Comparison of ENCODE assay signal across 8 cellular contexts in the genomic region with DNA sequence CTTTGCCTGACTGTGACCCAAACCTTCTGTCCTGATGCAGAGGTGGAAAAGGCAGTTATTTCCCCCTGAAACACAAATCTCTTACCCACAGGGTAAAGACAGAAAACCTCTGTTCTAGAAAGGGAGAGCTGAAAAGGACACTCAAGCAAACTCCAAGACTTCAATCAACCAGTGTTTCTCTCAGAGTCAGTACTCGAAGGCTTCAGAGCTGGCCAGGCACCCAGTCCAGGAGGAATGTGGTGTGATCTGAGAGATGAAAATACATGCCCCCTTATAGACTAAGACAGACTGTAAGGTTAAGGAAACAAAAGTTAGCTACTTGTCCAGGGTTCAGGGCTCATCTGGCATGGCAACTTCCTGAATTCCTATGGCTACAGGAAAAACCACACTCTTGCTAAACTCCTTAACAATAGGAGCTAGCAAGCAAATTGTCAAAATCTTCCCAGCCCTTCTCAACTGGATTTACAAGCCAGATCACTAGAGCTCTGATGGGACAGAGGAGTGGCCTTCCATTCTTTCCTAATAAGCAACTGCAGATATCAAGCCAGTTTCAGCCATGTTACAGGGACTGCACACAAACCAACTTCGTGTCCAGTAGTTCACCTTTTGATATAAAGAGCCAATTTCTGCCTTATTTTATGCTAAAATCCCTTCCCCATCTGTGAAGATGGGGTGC.
DNase-seq lines count a peak whose midpoint lies in the region; ATAC-seq, FAIRE-seq and TF ChIP-seq lines count a peak whose summit lies in the region.
"Not testable (repeated sequence)": the region's sequence is repeated elsewhere in the genome, so short reads cannot be mapped to it uniquely, and the experiment has no call there.

No MANE protein-coding gene starts in this region.

- not testable (repeated sequence) for H3K4me3 ChIP-seq in GM12878; mesodermal cell (ENCODE audit: extremely low read depth, insufficient read depth, low read length, poor library complexity, severe bottlenecking); smooth muscle cell

- intact Hi-C loops in GM12878 (cut with micrococcal nuclease; ENCODE audit: unreplicated experiment), result not testable (repeated sequence)

- not testable (repeated sequence) for H3K9me3 Mint-ChIP-seq in T-cell; activated T-cell treated with anti-CD3 and anti-CD28 coated beads, Interleukin-2, amount 50 U/mL, for 4 hours

- peak overlapping the region; percentile 13; the same call in 1 of the 2 replicates for H3K27ac ChIP-seq in C4-2B
- H3K27ac ChIP-seq in KOPT-K1 (ENCODE audit: low read depth, low read length, poor library complexity, severe bottlenecking), result peak overlapping the region; percentile 44
- not testable (repeated sequence) for H3K27ac ChIP-seq in GM12878 (ENCODE audit: control insufficient read depth, insufficient read depth)
- H3K27ac ChIP-seq in epithelial cell of prostate, result peak overlapping the region; percentile 60
- H3K27ac ChIP-seq in mesodermal cell (ENCODE audit: low read depth, low read length, severe bottlenecking), result peak overlapping the region; percentile 29
- H3K27ac ChIP-seq in smooth muscle cell (ENCODE audit: low read depth), result peak overlapping the region; percentile 16

- not testable (repeated sequence) for BruUV-seq in GM12878 (replicated peaks; lab: Mats Ljungman, UMichigan)

- H3K4me3 Mint-ChIP-seq in T-cell, result peak overlapping the region; percentile 71 to 78 (median 72)
- H3K4me3 Mint-ChIP-seq in activated T-cell treated with anti-CD3 and anti-CD28 coated beads, Interleukin-2, amount 50 U/mL, for 4 hours, result peak overlapping the region; percentile 67

- POLR2A ChIA-PET in T-cell (lab: Charles Lee), result interaction anchor here (0.5 to 1.8 kb wide), 4 partner anchors 16 to 30 kb away, joined by 3 to 5 read pairs (median 4); no protein-coding TSS in a partner anchor
- POLR2A ChIA-PET in GM12878 (lab: Charles Lee), result interaction anchor here (1.4 kb wide), 1 partner anchor 8 kb away, joined by 3 read pairs; no protein-coding TSS in a partner anchor

- TF ChIP-seq EP300 in GM12878 (IDR thresholded peaks at IDR 0.05; ENCODE audit: borderline replicate concordance in 1 of 2, control insufficient read depth in 1 of 2, low read depth in 2 of 2, low read length in 2 of 2), result not testable (repeated sequence)

- WGBS in GM12878 (ENCODE audit: insufficient coverage, insufficient replicate concordance, low lambda C conversion rate, missing lambda C conversion rate), result 43% methylated on average over 2 of the region's 2 CpGs
- 100% methylated on average over 1 of the region's 2 CpGs for WGBS in mesodermal cell (ENCODE audit: insufficient coverage in 2 of 2), 2 experiments
- 88% methylated on average over 2 of the region's 2 CpGs for WGBS in smooth muscle cell (ENCODE audit: low lambda C conversion rate)

- not testable (repeated sequence) for H3K4me1 ChIP-seq in GM12878 (ENCODE audit: control insufficient read depth, insufficient read depth, low read length); smooth muscle cell (ENCODE audit: low read depth)
- peaks cover 11% of the 10 kb centered on the region for H3K4me1 ChIP-seq in mesodermal cell (ENCODE audit: control insufficient read depth, insufficient read depth, low read length, poor library complexity, severe bottlenecking)

- not testable (repeated sequence) for H3F3A ChIP-seq in smooth muscle cell (ENCODE audit: low read depth)

- TF ChIP-seq RAD21 in GM12878 (IDR thresholded peaks at IDR 0.05; ENCODE audit: insufficient read depth, low read depth, low read length), result not testable (repeated sequence)

- not testable (repeated sequence) for H3K36me3 ChIP-seq in KOPT-K1 (ENCODE audit: insufficient read depth, low read length); GM12878 (ENCODE audit: control insufficient read depth in 2 of 2, insufficient read depth in 2 of 2, low read length in 1 of 2); mesodermal cell (ENCODE audit: control insufficient read depth, insufficient read depth, low read length); smooth muscle cell (ENCODE audit: low read depth)

- H3K9me3 ChIP-seq in KOPT-K1 (ENCODE audit: insufficient read depth, low read length, poor library complexity, severe bottlenecking); GM12878 (replicated peaks; ENCODE audit: control insufficient read depth, insufficient read depth, low read length); mesodermal cell (ENCODE audit: control insufficient read depth, low read length); smooth muscle cell (replicated peaks; ENCODE audit: low read depth): not testable (repeated sequence)

- not testable (repeated sequence) for H3K27me3 ChIP-seq in GM12878 (replicated peaks in 1 of 2; ENCODE audit: control insufficient read depth in 2 of 2, insufficient read depth in 2 of 2, low read length in 1 of 2); smooth muscle cell (ENCODE audit: low read depth)

- H3K36me3 Mint-ChIP-seq in T-cell; activated T-cell treated with anti-CD3 and anti-CD28 coated beads, Interleukin-2, amount 50 U/mL, for 4 hours (ENCODE audit: insufficient read depth): not testable (repeated sequence)

- TF ChIP-seq CTCF in C4-2B (conservative IDR thresholded peaks at IDR 0.05); GM12878 (IDR thresholded peaks at IDR 0.05 in 2 of 3, conservative IDR thresholded peaks at IDR 0.05 in 1 of 3; ENCODE audit: control insufficient read depth in 2 of 3, extremely low read depth in 1 of 3, insufficient read depth in 1 of 3, low read depth in 3 of 3, low read length in 3 of 3); smooth muscle cell (IDR thresholded peaks at IDR 0.05; ENCODE audit: borderline replicate concordance, insufficient read depth, poor library complexity, severe bottlenecking): not testable (repeated sequence)

- H3K4me2 ChIP-seq in GM12878 (ENCODE audit: control insufficient read depth, insufficient read depth); smooth muscle cell: not testable (repeated sequence)

- not testable (repeated sequence) for H3K9ac ChIP-seq in GM12878 (ENCODE audit: control insufficient read depth, insufficient read depth, low read length); smooth muscle cell (ENCODE audit: low read depth)

- DNase-seq in T-cell, result peak in 1 of 34 experiments; percentile 14
- DNase-seq in activated T-cell treated with anti-CD3 and anti-CD28 coated beads, Interleukin-2, amount 50 U/mL, for 4 hours; GM12878 (ENCODE audit: low read depth, low spot score); epithelial cell of prostate (ENCODE audit: low read depth, low spot score); smooth muscle cell (lab: John Stamatoyannopoulos, UW; ENCODE audit: unreplicated experiment): not testable (repeated sequence)

- H4K20me1 ChIP-seq in GM12878 (ENCODE audit: control insufficient read depth, insufficient read depth); smooth muscle cell (ENCODE audit: low read depth): not testable (repeated sequence)

- SMC1A ChIA-PET in GM12878 (lab: Charles Lee; ENCODE audit: uncharacterized antibody, unreplicated experiment), result interaction anchor here (1.1 kb wide), 1 partner anchor 13 kb away, joined by 3 read pairs; no protein-coding TSS in a partner anchor

- H3K27me3 Mint-ChIP-seq in T-cell; activated T-cell treated with anti-CD3 and anti-CD28 coated beads, Interleukin-2, amount 50 U/mL, for 4 hours (ENCODE audit: low read depth): not testable (repeated sequence)

- H2AFZ ChIP-seq in GM12878 (ENCODE audit: control insufficient read depth, low read depth, low read length), result not testable (repeated sequence)
- peak overlapping the region; percentile 67 for H2AFZ ChIP-seq in smooth muscle cell (ENCODE audit: low read depth)

- ATAC-seq in T-cell (replicated peaks in 1 of 4) (peak; percentile 12 to 29 (median 23)), GM12878 (peak; percentile 22; the same call in 2 of the 3 replicates)
- ATAC-seq in activated T-cell treated with anti-CD3 and anti-CD28 coated beads, Interleukin-2, amount 50 U/mL, for 4 hours, result peak in 1 of 2 donors; percentile 14

- peak overlapping the region; percentile 95 to 98 for H3K27ac Mint-ChIP-seq in T-cell

- not testable (repeated sequence) for FAIRE-seq in GM12878 (lab: Jason Lieb, UNC)

- RAD21 ChIA-PET in GM12878 (lab: Charles Lee; ENCODE audit: unreplicated experiment), result interaction anchor here (1.5 kb wide), 1 partner anchor 11 kb away, joined by 6 read pairs; no protein-coding TSS in a partner anchor

- CTCF ChIA-PET in T-cell (lab: Charles Lee), result interaction anchor here in 1 of 2 donors (0.6 to 1.9 kb wide), 5 partner anchors 17 to 109 kb away, joined by 3 to 10 read pairs (median 3); no protein-coding TSS in a partner anchor
- CTCF ChIA-PET in GM12878 (lab: Yijun Ruan, JAX), result interaction anchor here (1.0 to 1.3 kb wide), 5 partner anchors 11 to 16 kb away, joined by 3 to 4 read pairs (median 3); no protein-coding TSS in a partner anchor

- H3K79me2 ChIP-seq in GM12878 (ENCODE audit: control insufficient read depth, insufficient read depth, low read length); smooth muscle cell (ENCODE audit: low read depth): not testable (repeated sequence)

- TF ChIP-seq POLR2A in GM12878 (IDR thresholded peaks at IDR 0.05; ENCODE audit: low read depth, low read length), result not testable (repeated sequence)

- in situ Hi-C loops in GM12878 (cut with MboI), result not testable (repeated sequence)

- H3K4me1 Mint-ChIP-seq in T-cell, result peaks cover 49 to 54% (median 50%) of the 10 kb centered on the region in 3 donors
- H3K4me1 Mint-ChIP-seq in activated T-cell treated with anti-CD3 and anti-CD28 coated beads, Interleukin-2, amount 50 U/mL, for 4 hours (ENCODE audit: low read depth), result peaks cover 48% of the 10 kb centered on the region
